9 cellular contexts compared by ENCODE assay signal in the genomic region with DNA sequence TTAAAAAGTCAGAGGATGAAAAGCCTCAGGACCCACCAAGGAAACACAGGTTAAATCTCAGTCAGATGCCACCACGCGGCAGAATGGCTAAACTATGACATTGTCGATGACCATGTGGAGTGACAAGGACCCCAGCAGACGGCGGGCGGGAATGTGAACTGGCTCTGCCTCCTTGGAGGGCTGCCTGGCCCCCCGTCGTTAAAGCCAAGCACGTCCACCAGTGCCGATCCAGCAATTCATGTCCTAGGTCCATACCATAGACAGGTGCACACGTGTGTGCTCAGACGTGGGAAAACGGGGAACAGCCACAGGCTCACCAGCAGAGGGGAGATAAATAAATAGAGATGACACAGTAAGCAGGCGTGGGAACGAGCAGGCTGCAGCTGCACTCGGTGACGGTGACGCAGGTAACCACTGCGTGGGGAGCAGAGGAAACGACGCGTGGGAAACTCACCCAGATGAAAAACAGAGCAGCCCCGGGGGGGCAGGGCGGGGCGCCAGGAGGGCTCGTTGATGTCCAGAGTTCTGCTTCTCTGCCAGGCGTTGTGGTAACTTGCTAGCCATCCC. TPM values are rescaled to one million over a fixed set of nuclear protein-coding genes. Genes with fewer than 3 reads are reported as not detected.
DNase-seq lines count a peak whose midpoint lies in the region; ATAC-seq and TF ChIP-seq lines count a peak whose summit lies in the region.
"Had no signal": no experiment of that assay in that cellular context is flagged by ENCODE, and none has a peak within 500 bp of the region (broad histone marks: within the 10 kb centered on the region; RNA-seq: fewer than 3 reads in every experiment).

No MANE protein-coding gene starts in this region.

- TF ChIP-seq CTCF in A673 (conservative IDR thresholded peaks at IDR 0.05; ENCODE audit: low read depth, low read length) (peak; percentile 21; the same call in 1 of the 2 replicates), fibroblast of villous mesenchyme (IDR thresholded peaks at IDR 0.05; ENCODE audit: insufficient read depth, low read depth, low read length) (no peak)

- H3K36me3 Mint-ChIP-seq in activated CD8-positive, alpha-beta T cell treated with anti-CD3 and anti-CD28 coated beads, Interleukin-2, amount 10 ng/mL, durations not matched to agents 7 days and 5 days (ENCODE audit: low read depth), result no peaks in the 10 kb centered on the region

- peak overlapping the region; percentile 43 for H3K27ac Mint-ChIP-seq in activated CD8-positive, alpha-beta T cell treated with anti-CD3 and anti-CD28 coated beads, Interleukin-2, amount 10 ng/mL, durations not matched to agents 7 days and 5 days

- no peaks in the 10 kb centered on the region for H3K36me3 ChIP-seq in A673 (ENCODE audit: insufficient read depth, low read length, poor library complexity, severe bottlenecking)

- CTCF ChIA-PET in A673 (lab: Charles Lee), result no interaction called here
- CTCF ChIA-PET in activated CD8-positive, alpha-beta T cell treated with anti-CD3 and anti-CD28 coated beads, Interleukin-2, amount 10 ng/mL, durations not matched to agents 7 days and 5 days (lab: Charles Lee), result no interaction called here

- ATAC-seq in HG03439 (IDR thresholded peaks at IDR 0.05; ENCODE audit: unreplicated experiment), result peak; percentile 85
- ATAC-seq in activated CD8-positive, alpha-beta T cell treated with anti-CD3 and anti-CD28 coated beads, Interleukin-2, amount 10 ng/mL, durations not matched to agents 7 days and 5 days, result peak; percentile 91
- ATAC-seq in GM21515 (IDR thresholded peaks at IDR 0.05; ENCODE audit: unreplicated experiment), result no peak

- peak overlapping the region; percentile 65 for H3K4me3 Mint-ChIP-seq in activated CD8-positive, alpha-beta T cell treated with anti-CD3 and anti-CD28 coated beads, Interleukin-2, amount 10 ng/mL, durations not matched to agents 7 days and 5 days

- POLR2A ChIA-PET in A673 (lab: Charles Lee; ENCODE audit: low non-redundant PET), result no interaction called here
- POLR2A ChIA-PET in activated CD8-positive, alpha-beta T cell treated with anti-CD3 and anti-CD28 coated beads, Interleukin-2, amount 10 ng/mL, durations not matched to agents 7 days and 5 days (lab: Charles Lee), result no interaction called here

- peaks cover 21% of the 10 kb centered on the region for H3K4me1 Mint-ChIP-seq in activated CD8-positive, alpha-beta T cell treated with anti-CD3 and anti-CD28 coated beads, Interleukin-2, amount 10 ng/mL, durations not matched to agents 7 days and 5 days (ENCODE audit: low read depth)

- H3K4me3 ChIP-seq in A673 (ENCODE audit: low read depth, low read length, poor library complexity, severe bottlenecking), result no peak overlapping the region
- no peak overlapping the region for H3K4me3 ChIP-seq in fibroblast of villous mesenchyme (ENCODE audit: low read depth, low read length)
- H3K4me3 ChIP-seq: skin epidermis had no signal

- H3K27me3 ChIP-seq in A673 (replicated peaks; ENCODE audit: insufficient read depth, low read depth, low read length, poor library complexity), result peaks cover 4% of the 10 kb centered on the region

- no TSS peak for BruUV-seq in A673 (replicated peaks; lab: Mats Ljungman, UMichigan)

- H3K9me3 Mint-ChIP-seq in activated CD8-positive, alpha-beta T cell treated with anti-CD3 and anti-CD28 coated beads, Interleukin-2, amount 10 ng/mL, durations not matched to agents 7 days and 5 days (ENCODE audit: insufficient read depth), result no peaks in the 10 kb centered on the region

- no peak overlapping the region for H3K27ac ChIP-seq in A673 (ENCODE audit: low read depth, low read length, poor library complexity, severe bottlenecking)

- no peak for DNase-seq in A673 (ENCODE audit: low spot score)
- peak; percentile 77 for DNase-seq in activated CD8-positive, alpha-beta T cell treated with anti-CD3 and anti-CD28 coated beads, Interleukin-2, amount 10 ng/mL, durations not matched to agents 7 days and 5 days
- peak; percentile 57 for DNase-seq in fibroblast of villous mesenchyme (ENCODE audit: low read depth)
- peak; percentile 46 to 76 for DNase-seq in stimulated activated CD8-positive, alpha-beta memory T cell treated with anti-CD3 and anti-CD28 coated beads, Interleukin-2, amount 100 ng/mL, for 1 hour (ENCODE audit: low read depth in 2 of 2)
- DNase-seq in AG08395 (ENCODE audit: low spot score), result no peak
- DNase-seq in hepatic stellate cell (ENCODE audit: low spot score), result no peak

- peaks cover 13% of the 10 kb centered on the region for H3K27me3 Mint-ChIP-seq in activated CD8-positive, alpha-beta T cell treated with anti-CD3 and anti-CD28 coated beads, Interleukin-2, amount 10 ng/mL, durations not matched to agents 7 days and 5 days (ENCODE audit: low read depth)

- H3K4me1 ChIP-seq in A673 (ENCODE audit: insufficient read depth, low read length, poor library complexity, severe bottlenecking), result peaks cover 27% of the 10 kb centered on the region

- H3K9me3 ChIP-seq in A673 (ENCODE audit: low read depth, low read length, poor library complexity, severe bottlenecking), result no peaks in the 10 kb centered on the region

- intact Hi-C loops in A673 (cut with micrococcal nuclease; ENCODE audit: unreplicated experiment), result no loop called here

RNA-seq across cellular contexts. Expression of a gene that starts 28.3 kb away (rescaled TPM):
- total RNA-seq in A673 (2021) (22.0 and 25.6 TPM in 2 replicates), fibroblast of villous mesenchyme (1.3 and 2.9 TPM in 2 replicates)
- total RNA-seq in activated CD8-positive, alpha-beta T cell treated with anti-CD3 and anti-CD28 coated beads, Interleukin-2, amount 10 ng/mL, durations not matched to agents 7 days and 5 days, result 1 to 10 TPM; 1.3 to 1.4 TPM

Comparison
In these comparisons a context has a peak if more than half of its experiments do, and no peak if none do; other contexts are left out.
1. DNase-seq: peak in activated CD8-positive, alpha-beta T cell treated with anti-CD3 and anti-CD28 coated beads, Interleukin-2, amount 10 ng/mL, durations not matched to agents 7 days and 5 days (single experiment), fibroblast of villous mesenchyme (single experiment) and stimulated activated CD8-positive, alpha-beta memory T cell treated with anti-CD3 and anti-CD28 coated beads, Interleukin-2, amount 100 ng/mL, for 1 hour (2 of 2); none in A673 (single experiment), AG08395 (single experiment) and hepatic stellate cell (single experiment).